In the genomic region with DNA sequence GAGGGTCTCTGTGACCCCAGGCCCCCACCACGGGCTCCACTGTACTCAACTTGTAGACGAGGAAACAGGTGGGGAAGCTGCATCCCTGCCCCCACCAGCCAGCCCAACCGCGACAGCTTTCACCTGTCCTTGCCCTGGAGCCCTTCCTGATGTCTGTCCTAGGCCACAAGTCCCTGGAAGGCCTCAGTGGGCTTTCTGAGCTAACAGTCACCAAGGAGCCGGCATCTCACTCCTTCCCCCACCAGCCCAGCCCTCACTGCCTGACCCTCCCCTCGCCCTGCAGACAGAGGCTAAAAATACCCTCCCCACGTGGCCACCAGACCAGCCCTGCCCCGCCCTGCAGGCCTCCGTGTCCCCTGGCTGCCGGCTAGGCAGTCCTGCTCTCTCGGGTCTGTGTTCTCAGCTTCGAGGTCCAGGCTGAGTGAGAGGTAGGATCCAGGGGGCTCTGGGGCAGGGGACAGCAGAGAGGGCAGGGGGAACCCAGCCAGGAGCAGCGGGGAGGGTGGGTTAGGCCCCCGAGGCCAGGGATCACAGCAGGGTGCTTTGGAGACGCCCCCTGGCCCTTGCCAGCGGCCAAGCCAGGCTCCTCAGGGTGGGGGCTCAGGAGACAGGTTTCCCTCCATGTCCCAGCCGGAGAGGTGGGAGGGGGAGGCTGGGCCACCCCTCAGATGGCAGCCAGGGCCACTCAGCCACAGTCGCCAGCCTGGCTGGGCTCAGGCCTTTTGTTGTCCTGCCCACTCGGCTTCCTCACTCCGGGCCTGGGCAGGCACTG, we compare ENCODE assay signal across 13 cellular contexts. TPM values are rescaled to one million over a fixed set of nuclear protein-coding genes. Genes with fewer than 3 reads are reported as not detected.
A peak's percentile ranks its signal among the peaks of the same experiment; 100 is the strongest.
DNase-seq lines count a peak whose midpoint lies in the region; ATAC-seq and TF ChIP-seq lines count a peak whose summit lies in the region.
"Had no signal": no experiment of that assay in that cellular context is flagged by ENCODE, and none has a peak within 500 bp of the region (broad histone marks: within the 10 kb centered on the region; RNA-seq: fewer than 3 reads in every experiment).

A gene with protein sequence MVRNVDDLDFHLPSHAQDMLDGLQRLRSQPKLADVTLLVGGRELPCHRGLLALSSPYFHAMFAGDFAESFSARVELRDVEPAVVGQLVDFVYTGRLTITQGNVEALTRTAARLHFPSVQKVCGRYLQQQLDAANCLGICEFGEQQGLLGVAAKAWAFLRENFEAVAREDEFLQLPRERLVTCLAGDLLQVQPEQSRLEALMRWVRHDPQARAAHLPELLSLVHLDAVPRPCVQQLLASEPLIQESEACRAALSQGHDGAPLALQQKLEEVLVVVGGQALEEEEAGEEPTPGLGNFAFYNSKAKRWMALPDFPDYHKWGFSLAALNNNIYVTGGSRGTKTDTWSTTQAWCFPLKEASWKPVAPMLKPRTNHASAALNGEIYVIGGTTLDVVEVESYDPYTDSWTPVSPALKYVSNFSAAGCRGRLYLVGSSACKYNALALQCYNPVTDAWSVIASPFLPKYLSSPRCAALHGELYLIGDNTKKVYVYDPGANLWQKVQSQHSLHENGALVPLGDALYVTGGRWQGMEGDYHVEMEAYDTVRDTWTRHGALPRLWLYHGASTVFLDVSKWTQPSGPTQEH (plus strand): TSS at position 338 of the 772 bp plus-strand sequence. CDS start 2,087 bp downstream, outside the sequence.

- H3K9me3 Mint-ChIP-seq in activated CD4-positive, alpha-beta memory T cell treated with anti-CD3 and anti-CD28 coated beads, Interleukin-2, amount 10 ng/mL, durations not matched to agents 7 days and 5 days, result no peaks in the 10 kb centered on the region
- H3K9me3 Mint-ChIP-seq in activated CD8-positive, alpha-beta memory T cell treated with anti-CD3 and anti-CD28 coated beads, Interleukin-2, amount 10 ng/mL, durations not matched to agents 7 days and 5 days (ENCODE audit: low read depth), result no peaks in the 10 kb centered on the region
- H3K9me3 Mint-ChIP-seq: central memory CD8-positive, alpha-beta T cell had no signal

- no peak within 1 kb of the TSS for H3K27ac Mint-ChIP-seq in activated CD4-positive, alpha-beta memory T cell treated with anti-CD3 and anti-CD28 coated beads, Interleukin-2, amount 10 ng/mL, durations not matched to agents 7 days and 5 days
- no peak within 1 kb of the TSS for H3K27ac Mint-ChIP-seq in activated CD8-positive, alpha-beta memory T cell treated with anti-CD3 and anti-CD28 coated beads, Interleukin-2, amount 10 ng/mL, durations not matched to agents 7 days and 5 days

- no peak within 1 kb of the TSS for H2AFZ ChIP-seq in fibroblast of lung (ENCODE audit: low read length)

- no peaks in the 10 kb centered on the region for H3K79me2 ChIP-seq in fibroblast of lung (ENCODE audit: control insufficient read depth, insufficient read depth, low read length)

- H3K9me3 ChIP-seq in fibroblast of lung (ENCODE audit: control insufficient read depth, insufficient read depth, low read depth, low read length), result no peaks in the 10 kb centered on the region

- CTCF ChIA-PET in activated CD4-positive, alpha-beta memory T cell treated with anti-CD3 and anti-CD28 coated beads, Interleukin-2, amount 10 ng/mL, durations not matched to agents 7 days and 5 days (lab: Charles Lee), result interaction anchor here (0.7 to 1.3 kb wide), 4 partner anchors 14 to 281 kb away, joined by 3 to 9 read pairs (median 4); no protein-coding TSS in a partner anchor
- CTCF ChIA-PET in activated CD8-positive, alpha-beta memory T cell treated with anti-CD3 and anti-CD28 coated beads, Interleukin-2, amount 10 ng/mL, durations not matched to agents 7 days and 5 days (lab: Charles Lee), result interaction anchor here (0.7 to 1.6 kb wide), 5 partner anchors 49 to 280 kb away, joined by 3 to 6 read pairs (median 3); no protein-coding TSS in a partner anchor

- no peaks in the 10 kb centered on the region for H3K36me3 ChIP-seq in fibroblast of lung (ENCODE audit: control insufficient read depth, insufficient read depth, low read length)

- no peaks in the 10 kb centered on the region for H3K27me3 Mint-ChIP-seq in activated CD4-positive, alpha-beta memory T cell treated with anti-CD3 and anti-CD28 coated beads, Interleukin-2, amount 10 ng/mL, durations not matched to agents 7 days and 5 days
- H3K27me3 Mint-ChIP-seq in activated CD8-positive, alpha-beta memory T cell treated with anti-CD3 and anti-CD28 coated beads, Interleukin-2, amount 10 ng/mL, durations not matched to agents 7 days and 5 days, result no peaks in the 10 kb centered on the region
- H3K27me3 Mint-ChIP-seq: central memory CD8-positive, alpha-beta T cell had no signal

- no peaks in the 10 kb centered on the region for H3K27me3 ChIP-seq in fibroblast of lung (ENCODE audit: control insufficient read depth, insufficient read depth, low read length)

- H3K9ac ChIP-seq in fibroblast of lung (ENCODE audit: insufficient read depth, low read length), result peak within 1 kb of the TSS; percentile 28

- H3K4me2 ChIP-seq in fibroblast of lung (ENCODE audit: extremely low read depth, insufficient read depth, low read length), result no peak within 1 kb of the TSS

- H3K27ac ChIP-seq in fibroblast of lung (ENCODE audit: insufficient read depth, low read length), result no peak within 1 kb of the TSS

- peaks cover 2% of the 10 kb centered on the region for H3K4me1 Mint-ChIP-seq in activated CD4-positive, alpha-beta memory T cell treated with anti-CD3 and anti-CD28 coated beads, Interleukin-2, amount 10 ng/mL, durations not matched to agents 7 days and 5 days
- H3K4me1 Mint-ChIP-seq in activated CD8-positive, alpha-beta memory T cell treated with anti-CD3 and anti-CD28 coated beads, Interleukin-2, amount 10 ng/mL, durations not matched to agents 7 days and 5 days, result no peaks in the 10 kb centered on the region

- no peak for TF ChIP-seq CTCF in fibroblast of lung (conservative IDR thresholded peaks at IDR 0.05 in 1 of 2, IDR thresholded peaks at IDR 0.05 in 1 of 2; ENCODE audit: low read depth in 1 of 2, low read length in 2 of 2)

- DNase-seq in SHP77 (lab: John Stamatoyannopoulos, UW) (peak; percentile 27 to 44), SHP77 treated with DMSO at 0.1 percent for 48 hours (lab: John Stamatoyannopoulos, UW) (no peak), fibroblast of lung (ENCODE audit: low read depth in 2 of 2) (no peak), myocyte (ENCODE audit: low read depth) (peak; percentile 92), midbrain (lab: John Stamatoyannopoulos, UW) (no peak)
- DNase-seq in activated CD4-positive, alpha-beta memory T cell treated with anti-CD3 and anti-CD28 coated beads, Interleukin-2, amount 10 ng/mL, durations not matched to agents 7 days and 5 days, result no peak
- DNase-seq in activated CD8-positive, alpha-beta memory T cell treated with anti-CD3 and anti-CD28 coated beads, Interleukin-2, amount 10 ng/mL, durations not matched to agents 7 days and 5 days, result no peak
- DNase-seq: 8988T; activated naive CD4-positive, alpha-beta T cell treated with anti-CD3 and anti-CD28 coated beads, Interleukin-2, amount 50 U/mL, for 16 hours had no signal

- no peak for ATAC-seq in activated CD8-positive, alpha-beta memory T cell treated with anti-CD3 and anti-CD28 coated beads, Interleukin-2, amount 10 ng/mL, durations not matched to agents 7 days and 5 days
- ATAC-seq in HG02852 (IDR thresholded peaks at IDR 0.05; ENCODE audit: unreplicated experiment), result no peak

- POLR2A ChIA-PET in activated CD4-positive, alpha-beta memory T cell treated with anti-CD3 and anti-CD28 coated beads, Interleukin-2, amount 10 ng/mL, durations not matched to agents 7 days and 5 days (lab: Charles Lee), result no interaction called here

- peak within 1 kb of the TSS in 1 of 4 experiments; percentile 17 for H3K4me3 ChIP-seq in fibroblast of lung (replicated peaks in 1 of 4; ENCODE audit: control extremely low read depth in 1 of 4, insufficient read depth in 1 of 4, low read depth in 3 of 4, low read length in 4 of 4)
- H3K4me3 ChIP-seq: skin epidermis had no signal

- no peaks in the 10 kb centered on the region for H3K36me3 Mint-ChIP-seq in activated CD4-positive, alpha-beta memory T cell treated with anti-CD3 and anti-CD28 coated beads, Interleukin-2, amount 10 ng/mL, durations not matched to agents 7 days and 5 days (ENCODE audit: low read depth)
- no peaks in the 10 kb centered on the region for H3K36me3 Mint-ChIP-seq in activated CD8-positive, alpha-beta memory T cell treated with anti-CD3 and anti-CD28 coated beads, Interleukin-2, amount 10 ng/mL, durations not matched to agents 7 days and 5 days

- H3K4me3 Mint-ChIP-seq in activated CD4-positive, alpha-beta memory T cell treated with anti-CD3 and anti-CD28 coated beads, Interleukin-2, amount 10 ng/mL, durations not matched to agents 7 days and 5 days, result no peak within 1 kb of the TSS
- H3K4me3 Mint-ChIP-seq in activated CD8-positive, alpha-beta memory T cell treated with anti-CD3 and anti-CD28 coated beads, Interleukin-2, amount 10 ng/mL, durations not matched to agents 7 days and 5 days, result no peak within 1 kb of the TSS
- H3K4me3 Mint-ChIP-seq: central memory CD8-positive, alpha-beta T cell had no signal

- no peaks in the 10 kb centered on the region for H4K20me1 ChIP-seq in fibroblast of lung (ENCODE audit: control insufficient read depth, extremely low read depth, insufficient read depth, low read length)

- peaks cover 15% of the 10 kb centered on the region for H3K4me1 ChIP-seq in fibroblast of lung (ENCODE audit: control insufficient read depth, extremely low read depth, insufficient read depth, low read length)

RNA-seq across cellular contexts. Expression of the gene that starts here (rescaled TPM):
- total RNA-seq in fibroblast of lung (0.26 and 1.2 TPM in 2 replicates), myocyte (59.5 and 61.3 TPM in 2 replicates)
- 0.02 and 1.6 TPM in 2 replicates for polyA plus RNA-seq in fibroblast of lung
- polyA plus RNA-seq in fibroblast of lung (2012), result 0.09 and 3.8 TPM in 2 replicates
- 1.4 TPM in 1 of 2 replicates, not detected in the other for polyA minus RNA-seq in fibroblast of lung (ENCODE audit: low replicate concordance)
- polyA plus RNA-seq in myocyte (2012), result 27.2 TPM
- total RNA-seq in activated CD4-positive, alpha-beta memory T cell treated with anti-CD3 and anti-CD28 coated beads, Interleukin-2, amount 10 ng/mL, durations not matched to agents 7 days and 5 days, result not detected
- total RNA-seq in activated CD8-positive, alpha-beta memory T cell treated with anti-CD3 and anti-CD28 coated beads, Interleukin-2, amount 10 ng/mL, durations not matched to agents 7 days and 5 days, result not detected
- total RNA-seq: RPMI7951 had no signal

Comparison
In these comparisons a context has a peak if more than half of its experiments do, and no peak if none do; other contexts are left out.
1. RNA of the gene that starts here (total RNA-seq): 59.5 to 61.3 TPM in myocyte; 0.26 to 1.2 TPM in fibroblast of lung, not detected in activated CD4-positive, alpha-beta memory T cell treated with anti-CD3 and anti-CD28 coated beads, Interleukin-2, amount 10 ng/mL, durations not matched to agents 7 days and 5 days and not detected in activated CD8-positive, alpha-beta memory T cell treated with anti-CD3 and anti-CD28 coated beads, Interleukin-2, amount 10 ng/mL, durations not matched to agents 7 days and 5 days; every median in the first group is over 10 times any median in the second.
2. DNase-seq: peak in SHP77 (2 of 2) and myocyte (single experiment); none in SHP77 treated with DMSO at 0.1 percent for 48 hours (single experiment), fibroblast of lung (0 of 2), activated CD4-positive, alpha-beta memory T cell treated with anti-CD3 and anti-CD28 coated beads, Interleukin-2, amount 10 ng/mL, durations not matched to agents 7 days and 5 days (single experiment), activated CD8-positive, alpha-beta memory T cell treated with anti-CD3 and anti-CD28 coated beads, Interleukin-2, amount 10 ng/mL, durations not matched to agents 7 days and 5 days (single experiment) and midbrain (single experiment).